Comparison of ENCODE assay signal across 1 cellular context in the genomic region with DNA sequence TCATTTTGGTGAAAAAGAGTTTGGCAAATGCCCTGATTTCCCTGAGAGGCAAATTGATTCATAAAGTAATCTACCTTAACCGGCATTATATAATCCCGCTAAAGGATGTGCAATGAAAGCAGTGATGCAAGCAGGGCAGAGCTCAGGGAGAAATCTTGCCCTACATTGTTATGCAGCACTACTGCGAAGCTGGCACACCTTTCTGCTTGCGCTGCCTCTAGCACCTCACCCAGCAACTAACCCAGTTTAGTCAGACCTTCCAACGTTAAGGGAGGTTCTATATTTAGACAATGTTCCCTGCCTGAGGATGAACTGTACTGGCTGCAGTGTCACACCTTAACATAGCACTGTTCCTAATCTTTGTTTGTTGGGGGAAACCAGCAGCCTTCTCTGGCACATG.
TF ChIP-seq lines count a peak whose summit lies in the region.

No MANE protein-coding gene starts in this region.

TF ChIP-seq in HepG2, 621 proteins besides CTCF, POLR2A, EP300 and RAD21 (continued from another document):
- TF ChIP-seq, protein P1, sequence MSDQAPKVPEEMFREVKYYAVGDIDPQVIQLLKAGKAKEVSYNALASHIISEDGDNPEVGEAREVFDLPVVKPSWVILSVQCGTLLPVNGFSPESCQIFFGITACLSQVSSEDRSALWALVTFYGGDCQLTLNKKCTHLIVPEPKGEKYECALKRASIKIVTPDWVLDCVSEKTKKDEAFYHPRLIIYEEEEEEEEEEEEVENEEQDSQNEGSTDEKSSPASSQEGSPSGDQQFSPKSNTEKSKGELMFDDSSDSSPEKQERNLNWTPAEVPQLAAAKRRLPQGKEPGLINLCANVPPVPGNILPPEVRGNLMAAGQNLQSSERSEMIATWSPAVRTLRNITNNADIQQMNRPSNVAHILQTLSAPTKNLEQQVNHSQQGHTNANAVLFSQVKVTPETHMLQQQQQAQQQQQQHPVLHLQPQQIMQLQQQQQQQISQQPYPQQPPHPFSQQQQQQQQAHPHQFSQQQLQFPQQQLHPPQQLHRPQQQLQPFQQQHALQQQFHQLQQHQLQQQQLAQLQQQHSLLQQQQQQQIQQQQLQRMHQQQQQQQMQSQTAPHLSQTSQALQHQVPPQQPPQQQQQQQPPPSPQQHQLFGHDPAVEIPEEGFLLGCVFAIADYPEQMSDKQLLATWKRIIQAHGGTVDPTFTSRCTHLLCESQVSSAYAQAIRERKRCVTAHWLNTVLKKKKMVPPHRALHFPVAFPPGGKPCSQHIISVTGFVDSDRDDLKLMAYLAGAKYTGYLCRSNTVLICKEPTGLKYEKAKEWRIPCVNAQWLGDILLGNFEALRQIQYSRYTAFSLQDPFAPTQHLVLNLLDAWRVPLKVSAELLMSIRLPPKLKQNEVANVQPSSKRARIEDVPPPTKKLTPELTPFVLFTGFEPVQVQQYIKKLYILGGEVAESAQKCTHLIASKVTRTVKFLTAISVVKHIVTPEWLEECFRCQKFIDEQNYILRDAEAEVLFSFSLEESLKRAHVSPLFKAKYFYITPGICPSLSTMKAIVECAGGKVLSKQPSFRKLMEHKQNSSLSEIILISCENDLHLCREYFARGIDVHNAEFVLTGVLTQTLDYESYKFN (CRISPR knock-in tag; conservative IDR thresholded peaks at IDR 0.05): no peak
- TF ChIP-seq ZNF724P (CRISPR knock-in tag; IDR thresholded peaks at IDR 0.05; ENCODE audit: borderline replicate concordance) (no peak), ZFP36L2 (CRISPR knock-in tag; IDR thresholded peaks at IDR 0.05) (no peak)
TF ChIP-seq in HepG2: peak in this region for 0.
